9 cellular contexts compared by ENCODE assay signal in the genomic region with DNA sequence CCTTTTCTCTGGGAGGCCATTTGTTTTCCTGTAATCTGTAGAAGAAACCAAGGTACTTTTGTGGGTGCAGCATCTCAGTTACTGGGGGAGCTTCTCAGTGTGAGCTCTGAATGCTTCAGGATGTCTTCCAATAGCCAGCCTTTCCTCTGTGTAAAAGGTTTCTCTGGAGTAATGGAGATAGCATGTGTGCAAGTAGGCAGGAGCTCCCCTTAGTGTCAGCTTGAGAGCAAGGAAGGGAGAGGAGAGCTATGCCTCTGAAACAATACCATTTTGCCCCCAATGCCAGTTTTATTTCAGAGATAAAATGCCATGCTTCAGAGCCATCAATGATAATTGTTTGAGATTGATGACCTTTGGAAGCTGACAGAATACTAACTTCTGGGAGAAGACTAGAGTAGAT.
DNase-seq lines count a peak whose midpoint lies in the region; ATAC-seq and TF ChIP-seq lines count a peak whose summit lies in the region.
"Had no signal": no experiment of that assay in that cellular context is flagged by ENCODE, and none has a peak within 500 bp of the region (broad histone marks: within the 10 kb centered on the region; RNA-seq: fewer than 3 reads in every experiment).

No MANE protein-coding gene starts in this region.

- H3K4me1 ChIP-seq in mammary epithelial cell (ENCODE audit: insufficient read depth, low read length), result peaks cover 33% of the 10 kb centered on the region
- H3K4me1 ChIP-seq in tibial nerve, result peaks cover 2 to 40% (median 21%) of the 10 kb centered on the region in 4 donors
- H3K4me1 ChIP-seq in Karpas-422 (ENCODE audit: low read length), result peaks cover 49% of the 10 kb centered on the region

- H3K27ac ChIP-seq in mammary epithelial cell (ENCODE audit: insufficient read depth, low read depth, low read length) (no peak overlapping the region), tibial nerve (peak overlapping the region; percentile 19 to 82 (median 60)), Karpas-422 (ENCODE audit: low read length) (no peak overlapping the region)

- no peaks in the 10 kb centered on the region for H3K27me3 ChIP-seq in mammary epithelial cell (ENCODE audit: insufficient read depth, low read length)
- H3K27me3 ChIP-seq in tibial nerve, result no peaks in the 10 kb centered on the region
- H3K27me3 ChIP-seq in Karpas-422 (ENCODE audit: low read length), result no peaks in the 10 kb centered on the region

- TF ChIP-seq POLR2A in tibial nerve (IDR thresholded peaks at IDR 0.05), result no peak

- CTCF ChIA-PET in mammary epithelial cell (lab: Charles Lee; ENCODE audit: low non-redundant PET), result interaction anchor here (1.1 kb wide), 1 partner anchor 298 kb away, joined by 7 read pairs; no protein-coding TSS in a partner anchor

- TF ChIP-seq EP300 in tibial nerve (IDR thresholded peaks at IDR 0.05), result no peak

- TF ChIP-seq CTCF in mammary epithelial cell (conservative IDR thresholded peaks at IDR 0.05 in 1 of 2, IDR thresholded peaks at IDR 0.05 in 1 of 2; ENCODE audit: extremely low read depth in 1 of 2, insufficient read depth in 1 of 2, low read depth in 1 of 2, low read length in 2 of 2) (peak in 1 of 2 donors; percentile 31), tibial nerve (IDR thresholded peaks at IDR 0.05) (peak in 1 of 5 experiments; percentile 27)

- H3K36me3 ChIP-seq in mammary epithelial cell (ENCODE audit: insufficient read depth, low read length) (no peaks in the 10 kb centered on the region), tibial nerve (no peaks in the 10 kb centered on the region), Karpas-422 (ENCODE audit: insufficient read depth, low read length) (no peaks in the 10 kb centered on the region; the same call in 1 of the 2 replicates)

- H3K4me3 ChIP-seq in mammary epithelial cell (replicated peaks in 1 of 3; ENCODE audit: insufficient read depth in 1 of 3, low read depth in 2 of 3, low read length in 3 of 3) (no peak overlapping the region), tibial nerve (no peak overlapping the region), Karpas-422 (ENCODE audit: low read length) (no peak overlapping the region)

- in situ Hi-C loops in mammary epithelial cell (cut with MboI; ENCODE audit: low sequenced_read_pairs in 2 of 2), result no loop called here

- H3K4me2 ChIP-seq in mammary epithelial cell (ENCODE audit: insufficient read depth, low read depth, low read length) (no peak overlapping the region), Karpas-422 (ENCODE audit: low read depth, low read length, poor library complexity, severe bottlenecking) (no peak overlapping the region)

- dilution Hi-C loops in mammary epithelial cell (cut with HindIII; ENCODE audit: low sequenced_read_pairs), result no loop called here

- peak; percentile 50 for ATAC-seq in left lobe of liver

- BruUV-seq in mammary epithelial cell (replicated peaks; lab: Mats Ljungman, UMichigan), result no TSS peak

- H3K9ac ChIP-seq in mammary epithelial cell (ENCODE audit: insufficient read depth, low read length) (no peak overlapping the region), Karpas-422 (ENCODE audit: low read length) (no peak overlapping the region)

- no peaks in the 10 kb centered on the region for H3K9me2 ChIP-seq in Karpas-422 (replicated peaks; ENCODE audit: insufficient read depth, low read length)

- no peaks in the 10 kb centered on the region for H3K9me3 ChIP-seq in mammary epithelial cell (replicated peaks; ENCODE audit: insufficient read depth, low read length)
- no peaks in the 10 kb centered on the region for H3K9me3 ChIP-seq in tibial nerve
- no peaks in the 10 kb centered on the region for H3K9me3 ChIP-seq in Karpas-422 (ENCODE audit: low read length)

- intact Hi-C loops in mammary epithelial cell (cut with micrococcal nuclease), result loop anchor here (1.0 to 2.0 kb wide), 4 partner anchors 35 to 299 kb away; no protein-coding TSS in a partner anchor

- H4K20me1 ChIP-seq in mammary epithelial cell (ENCODE audit: insufficient read depth, low read length), result no peaks in the 10 kb centered on the region
- no peaks in the 10 kb centered on the region for H4K20me1 ChIP-seq in Karpas-422 (ENCODE audit: insufficient read depth, low read depth, low read length)

- DNase-seq in DMS 273 (lab: John Stamatoyannopoulos, UW; ENCODE audit: unreplicated experiment), result peak; percentile 26
- no peak for DNase-seq in DMS 273 treated with DMSO at 0.1 percent for 48 hours (lab: John Stamatoyannopoulos, UW)
- DNase-seq in mammary epithelial cell, result no peak
- DNase-seq in left lobe of liver (ENCODE audit: low spot score), result no peak
- no peak for DNase-seq in tibial nerve (ENCODE audit: low spot score in 2 of 2)
- DNase-seq in HK-2 (ENCODE audit: unreplicated experiment), result no peak
- DNase-seq in NCI-H2107 (lab: John Stamatoyannopoulos, UW), result no peak
- no peak for DNase-seq in Karpas-422
- DNase-seq: activated CD8-positive, alpha-beta memory T cell treated with anti-CD3 and anti-CD28 coated beads for 24 hours had no signal

- no peaks in the 10 kb centered on the region for H3K79me2 ChIP-seq in mammary epithelial cell (ENCODE audit: insufficient read depth, low read length)
- H3K79me2 ChIP-seq in Karpas-422 (ENCODE audit: low read length), result no peaks in the 10 kb centered on the region

- H2AFZ ChIP-seq in mammary epithelial cell (ENCODE audit: low read depth, low read length), result peak overlapping the region; percentile 77
- H2AFZ ChIP-seq in Karpas-422 (ENCODE audit: low read length), result no peak overlapping the region

Comparison
In these comparisons a context has a peak if more than half of its experiments do, and no peak if none do; other contexts are left out.
1. H3K27ac ChIP-seq: peak in tibial nerve (4 of 4); none in mammary epithelial cell (single experiment) and Karpas-422 (single experiment).